Comparison of ENCODE assay signal across 19 cellular contexts in the genomic region with DNA sequence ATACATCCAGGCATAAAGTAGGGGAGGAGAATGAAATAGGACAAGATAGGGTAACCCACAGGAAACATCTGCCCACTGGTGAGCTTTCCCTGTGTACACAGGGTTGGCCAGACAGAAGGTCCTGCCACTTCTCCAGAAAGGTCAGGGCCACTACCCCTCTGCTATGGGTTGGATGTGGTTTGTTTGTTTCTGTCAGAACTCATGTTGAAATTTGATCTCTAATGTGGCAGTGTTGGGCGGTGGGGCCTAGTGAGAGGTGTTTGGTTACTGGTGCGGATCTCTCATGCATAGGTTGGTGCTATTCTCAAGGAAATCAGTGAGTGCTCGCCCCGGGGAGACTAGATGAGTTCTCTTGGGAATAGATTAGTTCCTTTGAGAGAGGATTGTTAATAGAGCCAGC. TPM values are rescaled to one million over a fixed set of nuclear protein-coding genes. Genes with fewer than 3 reads are reported as not detected.
DNase-seq lines count a peak whose midpoint lies in the region; ATAC-seq, FAIRE-seq and TF ChIP-seq lines count a peak whose summit lies in the region.
"Had no signal": no experiment of that assay in that cellular context is flagged by ENCODE, and none has a peak within 500 bp of the region (broad histone marks: within the 10 kb centered on the region; RNA-seq: fewer than 3 reads in every experiment).

No MANE protein-coding gene starts in this region.

- ATAC-seq in GM18909 (IDR thresholded peaks at IDR 0.05; ENCODE audit: poor library complexity, unreplicated experiment) (peak; percentile 61), HG03108 (IDR thresholded peaks at IDR 0.05; ENCODE audit: unreplicated experiment) (peak; percentile 56), HepG2 (peak; percentile 97), HG02759 (IDR thresholded peaks at IDR 0.05; ENCODE audit: unreplicated experiment) (no peak)

- H3K27me3 ChIP-seq in NT2/D1 (ENCODE audit: insufficient read depth, insufficient read length): no peaks in the 10 kb centered on the region
- peaks cover 0 to 16% of the 10 kb centered on the region in 2 experiments; a peak in 2 of 5 replicates for H3K27me3 ChIP-seq in HepG2 (ENCODE audit: control insufficient read depth in 1 of 2, insufficient read depth in 2 of 2, low read length in 2 of 2)
- H3K27me3 ChIP-seq in suprapubic skin: no peaks in the 10 kb centered on the region
- H3K27me3 ChIP-seq: right atrium auricular region had no signal

- no peaks in the 10 kb centered on the region for H3K9me3 ChIP-seq in NT2/D1 (ENCODE audit: insufficient read depth, low read length)
- no peaks in the 10 kb centered on the region for H3K9me3 ChIP-seq in HepG2 (ENCODE audit: low read length)
- H3K9me3 ChIP-seq in suprapubic skin: no peaks in the 10 kb centered on the region
- H3K9me3 ChIP-seq: right atrium auricular region had no signal

- in situ Hi-C loops in HepG2 (cut with HindIII; ENCODE audit: extremely low pct_ligation_motif_present, low pct_unique_long_range_greater_than_20kb): no loop called here

- no peak overlapping the region for H2AFZ ChIP-seq in HepG2 (ENCODE audit: low read length)

- WGBS in HepG2 (ENCODE audit: low lambda C conversion rate): 3% methylated on average over 4 of the region's 4 CpGs
- WGBS in suprapubic skin: 79% methylated on average over 4 of the region's 4 CpGs

- intact Hi-C loops in HepG2 (cut with micrococcal nuclease; ENCODE audit: unreplicated experiment): no loop called here

- H3K4me1 ChIP-seq in NT2/D1 (ENCODE audit: insufficient read depth, insufficient read length) (peaks cover 3% of the 10 kb centered on the region), HepG2 (ENCODE audit: insufficient read depth, low read length) (peaks cover 21% of the 10 kb centered on the region), suprapubic skin (no peaks in the 10 kb centered on the region)

- H3K27ac ChIP-seq in HepG2 (ENCODE audit: extremely low read length, insufficient read depth, low read length) (no peak overlapping the region), suprapubic skin (no peak overlapping the region)
- H3K27ac ChIP-seq: right atrium auricular region, RWPE1 had no signal

- H3K4me2 ChIP-seq in HepG2 (ENCODE audit: low read depth, low read length): peak overlapping the region; percentile 48

- peak; percentile 75 for FAIRE-seq in HepG2 (lab: Jason Lieb, UNC)
- FAIRE-seq: HTR-8/SVneo had no signal

- TF ChIP-seq RAD21 in HepG2 (CRISPR knock-in tag; IDR thresholded peaks at IDR 0.05): no peak

- H3K36me3 ChIP-seq in NT2/D1 (ENCODE audit: insufficient read depth, insufficient read length, low read length) (no peaks in the 10 kb centered on the region), HepG2 (replicated peaks in 1 of 2; ENCODE audit: control insufficient read depth in 1 of 2, insufficient read depth in 2 of 2, low read length in 2 of 2) (no peaks in the 10 kb centered on the region), suprapubic skin (no peaks in the 10 kb centered on the region)
- H3K36me3 ChIP-seq: right atrium auricular region had no signal

- CTCF ChIA-PET in HepG2 (lab: Yijun Ruan, JAX; ENCODE audit: low intra/inter-chr PET ratio, low total read pairs): no interaction called here

- H3K79me2 ChIP-seq in HepG2 (ENCODE audit: insufficient read depth, low read length): no peaks in the 10 kb centered on the region

- H3K4me3 ChIP-seq in NT2/D1 (ENCODE audit: insufficient read length, low read depth) (no peak overlapping the region), HepG2 (replicated peaks in 1 of 3; ENCODE audit: insufficient read depth in 1 of 3, low read depth in 2 of 3, low read length in 3 of 3) (no peak overlapping the region), suprapubic skin (no peak overlapping the region)
- H3K4me3 ChIP-seq: right atrium auricular region had no signal

- TF ChIP-seq EP300 in HepG2 (IDR thresholded peaks at IDR 0.05; ENCODE audit: low read depth in 2 of 2, low read length in 2 of 2) (peak in 1 of 2 experiments; percentile 53; a peak in 1 of 4 replicates), HepG2 (CRISPR knock-in tag; IDR thresholded peaks at IDR 0.05; ENCODE audit: borderline replicate concordance) (no peak), suprapubic skin (IDR thresholded peaks at IDR 0.05) (no peak)

- TF ChIP-seq POLR2A in HepG2 (IDR thresholded peaks at IDR 0.05; ENCODE audit: insufficient read depth in 1 of 2, low read depth in 2 of 2, low read length in 2 of 2): no peak
- TF ChIP-seq POLR2A in suprapubic skin (IDR thresholded peaks at IDR 0.05): no peak

- no peak overlapping the region for H3K9ac ChIP-seq in NT2/D1 (ENCODE audit: insufficient read length, low read depth)
- no peak overlapping the region for H3K9ac ChIP-seq in HepG2 (ENCODE audit: insufficient read depth, low read depth, low read length)

- BruUV-seq in HepG2 (replicated peaks; lab: Mats Ljungman, UMichigan): no TSS peak

- H4K20me1 ChIP-seq in HepG2 (ENCODE audit: insufficient read depth, low read length): no peaks in the 10 kb centered on the region

- POLR2A ChIA-PET in HepG2 (lab: Yijun Ruan, JAX): interaction anchor here (0.9 kb wide), 1 partner anchor 86 kb away, joined by 3 read pairs; the partner anchor contains the start of gene TCP1

- TF ChIP-seq CTCF in HepG2 (CRISPR knock-in tag; IDR thresholded peaks at IDR 0.05) (0 out of 2 replicates have a peak, but pooled peaks have one; percentile 4), suprapubic skin (IDR thresholded peaks at IDR 0.05) (no peak)

- DNase-seq in NT2/D1 (ENCODE audit: low read depth, low spot score) (peak; percentile 11), HepG2 (ENCODE audit: low spot score) (peak; percentile 75), suprapubic skin (ENCODE audit: low spot score in 2 of 2) (no peak), NCI-H524 (lab: John Stamatoyannopoulos, UW) (no peak)
- DNase-seq: activated CD4-positive, alpha-beta T cell treated with anti-CD3 and anti-CD28 coated beads, Interleukin-2, amount 50 U/mL, for 1 hour; activated naive CD8-positive, alpha-beta T cell treated with anti-CD3 and anti-CD28 coated beads, Interleukin-2, amount 10 ng/mL, durations not matched to agents 7 days and 5 days; activated T-cell treated with anti-CD3 and anti-CD28 coated beads, Interleukin-2, amount 50 U/mL, for 24 hours; CD4-positive, alpha-beta T cell; GF-D8; stimulated activated CD4-positive, alpha-beta T cell treated with anti-CD3 and anti-CD28 coated beads, Interleukin-2, amount 100 ng/mL, for 48 hours had no signal

TF ChIP-seq in HepG2, 621 proteins besides CTCF, POLR2A, EP300 and RAD21 (continues in another document):
- TF ChIP-seq RFXAP (CRISPR knock-in tag; IDR thresholded peaks at IDR 0.05; ENCODE audit: borderline replicate concordance) (no peak), ISL2 (CRISPR knock-in tag; IDR thresholded peaks at IDR 0.05) (peak; percentile 78), PHF20 (CRISPR knock-in tag; IDR thresholded peaks at IDR 0.05) (no peak), ZNF576 (CRISPR knock-in tag; IDR thresholded peaks at IDR 0.05) (no peak), ZSCAN22 (CRISPR knock-in tag; IDR thresholded peaks at IDR 0.05) (no peak), SMAD3 (CRISPR knock-in tag; IDR thresholded peaks at IDR 0.05) (peak; percentile 56; the same call in 1 of the 2 replicates), SP2 (CRISPR knock-in tag; IDR thresholded peaks at IDR 0.05) (no peak), ZBTB7A (CRISPR knock-in tag; IDR thresholded peaks at IDR 0.05) (no peak), TARDBP (CRISPR knock-in tag; IDR thresholded peaks at IDR 0.05) (peak; percentile 82), ZSCAN20 (CRISPR knock-in tag; IDR thresholded peaks at IDR 0.05; ENCODE audit: borderline replicate concordance) (no peak)
- TF ChIP-seq, protein P1, sequence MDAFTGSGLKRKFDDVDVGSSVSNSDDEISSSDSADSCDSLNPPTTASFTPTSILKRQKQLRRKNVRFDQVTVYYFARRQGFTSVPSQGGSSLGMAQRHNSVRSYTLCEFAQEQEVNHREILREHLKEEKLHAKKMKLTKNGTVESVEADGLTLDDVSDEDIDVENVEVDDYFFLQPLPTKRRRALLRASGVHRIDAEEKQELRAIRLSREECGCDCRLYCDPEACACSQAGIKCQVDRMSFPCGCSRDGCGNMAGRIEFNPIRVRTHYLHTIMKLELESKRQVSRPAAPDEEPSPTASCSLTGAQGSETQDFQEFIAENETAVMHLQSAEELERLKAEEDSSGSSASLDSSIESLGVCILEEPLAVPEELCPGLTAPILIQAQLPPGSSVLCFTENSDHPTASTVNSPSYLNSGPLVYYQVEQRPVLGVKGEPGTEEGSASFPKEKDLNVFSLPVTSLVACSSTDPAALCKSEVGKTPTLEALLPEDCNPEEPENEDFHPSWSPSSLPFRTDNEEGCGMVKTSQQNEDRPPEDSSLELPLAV (CRISPR knock-in tag; conservative IDR thresholded peaks at IDR 0.05; ENCODE audit: low read depth): no peak

RNA-seq across cellular contexts. Expression of gene MAS1, which starts 15.6 kb away (rescaled TPM):
- not detected in 2 replicates for total RNA-seq in HepG2 (2016; rRNA removed; fragmentation: Illumina TruSeq; extraction: Trizol)
- not detected in 2 replicates for total RNA-seq in HepG2 (2016; cell fraction: cytosol; rRNA removed; fragmentation: Illumina TruSeq; extraction: Trizol; ENCODE audit: low read depth)
- not detected in 2 replicates for total RNA-seq in HepG2 (2016; cell fraction: insoluble cytoplasmic fraction; rRNA removed; fragmentation: Illumina TruSeq; extraction: Trizol)
- not detected in 2 replicates for total RNA-seq in HepG2 (2016; cell fraction: membrane; rRNA removed; fragmentation: Illumina TruSeq; extraction: Trizol)
- not detected in 2 replicates for total RNA-seq in HepG2 (2016; cell fraction: nucleus; rRNA removed; fragmentation: Illumina TruSeq; extraction: Trizol)
- not detected in 2 replicates for polyA plus RNA-seq in HepG2 (2011; rRNA removed)
- not detected in 2 replicates for polyA plus RNA-seq in HepG2 (2011; cell fraction: cytosol; rRNA removed)
- polyA plus RNA-seq in HepG2 (2011; cell fraction: nucleus; rRNA removed): not detected in 2 replicates
- polyA plus RNA-seq in HepG2 (2012): not detected in 2 replicates
- polyA plus RNA-seq in HepG2 (2016; cell fraction: cytosol; fragmentation: Illumina TruSeq; extraction: Trizol; ENCODE audit: low read depth): not detected in 2 replicates
- not detected in 2 replicates for polyA plus RNA-seq in HepG2 (2016; cell fraction: insoluble cytoplasmic fraction; fragmentation: Illumina TruSeq; extraction: Trizol; ENCODE audit: low read depth)
- polyA plus RNA-seq in HepG2 (2016; cell fraction: membrane; fragmentation: Illumina TruSeq; extraction: Trizol; ENCODE audit: low read depth): not detected in 2 replicates
- polyA plus RNA-seq in HepG2 (2016; cell fraction: nucleus; fragmentation: Illumina TruSeq; extraction: Trizol; ENCODE audit: insufficient read depth, low read depth): not detected in 2 replicates
- not detected in 2 replicates for polyA minus RNA-seq in HepG2 (2011; rRNA and poly(A)+ RNA removed; ENCODE audit: low replicate concordance)
- polyA minus RNA-seq in HepG2 (2011; cell fraction: cytosol; rRNA and poly(A)+ RNA removed): not detected in 2 replicates
- not detected in 2 replicates for polyA minus RNA-seq in HepG2 (2011; cell fraction: nucleus; rRNA and poly(A)+ RNA removed)
- total RNA-seq in suprapubic skin: not detected
- total RNA-seq: activated naive CD8-positive, alpha-beta T cell treated with anti-CD3 and anti-CD28 coated beads, Interleukin-2, amount 10 ng/mL, durations not matched to agents 7 days and 5 days; CD4-positive, alpha-beta T cell; fibroblast of lung; lung microvascular endothelial cell; neural crest cell; right atrium auricular region had no signal
- polyA plus RNA-seq: fibroblast of lung had no signal

Comparison
In these comparisons a context has a peak if more than half of its experiments do, and no peak if none do; other contexts are left out.
1. DNase-seq: peak in NT2/D1 (single experiment) and HepG2 (single experiment); none in suprapubic skin (0 of 2) and NCI-H524 (0 of 2).